1 cellular context compared by ENCODE assay signal in genomic region chr2:8392098-8392844, GRCh38.
TF ChIP-seq lines count a peak whose summit lies in the region.

No MANE protein-coding gene starts in this region.

TF ChIP-seq in WTC11, 78 proteins besides CTCF, POLR2A, EP300 and RAD21 (continued from another document):
- TF ChIP-seq PRDM15 (CRISPR knock-in tag; IDR thresholded peaks at IDR 0.05) (no peak), ZNF317 (CRISPR knock-in tag; IDR thresholded peaks at IDR 0.05; ENCODE audit: borderline replicate concordance, low read depth) (peak; percentile 85), AR (CRISPR knock-in tag; IDR thresholded peaks at IDR 0.05) (no peak), ZNF396 (CRISPR knock-in tag; IDR thresholded peaks at IDR 0.05; ENCODE audit: borderline replicate concordance) (0 out of 2 replicates have a peak, but pooled peaks have one; percentile 29), NR1H2 (CRISPR knock-in tag; IDR thresholded peaks at IDR 0.05) (no peak), ZNF121 (CRISPR knock-in tag; IDR thresholded peaks at IDR 0.05) (no peak), FOXJ3 (CRISPR knock-in tag; IDR thresholded peaks at IDR 0.05; ENCODE audit: borderline replicate concordance) (no peak), ERG (CRISPR knock-in tag; IDR thresholded peaks at IDR 0.05) (0 out of 2 replicates have a peak, but pooled peaks have one; percentile 21), NR2C2 (CRISPR knock-in tag; IDR thresholded peaks at IDR 0.05) (no peak), ZNF423 (CRISPR knock-in tag; IDR thresholded peaks at IDR 0.05) (peak; percentile 52; the same call in 1 of the 2 replicates), E2F1 (CRISPR knock-in tag; IDR thresholded peaks at IDR 0.05) (no peak), ZNF425 (CRISPR knock-in tag; conservative IDR thresholded peaks at IDR 0.05) (no peak), MYBL2 (CRISPR knock-in tag; IDR thresholded peaks at IDR 0.05) (no peak), ATF2 (CRISPR knock-in tag; IDR thresholded peaks at IDR 0.05; ENCODE audit: borderline replicate concordance, low read depth) (no peak), ZSCAN18 (CRISPR knock-in tag; IDR thresholded peaks at IDR 0.05) (0 out of 2 replicates have a peak, but pooled peaks have one; percentile 49), SOX15 (CRISPR knock-in tag; IDR thresholded peaks at IDR 0.05) (no peak), RELA (CRISPR knock-in tag; IDR thresholded peaks at IDR 0.05; ENCODE audit: borderline replicate concordance) (no peak), TEAD1 (CRISPR knock-in tag; IDR thresholded peaks at IDR 0.05) (peak; percentile 55; the same call in 1 of the 2 replicates), IRF1 (CRISPR knock-in tag; IDR thresholded peaks at IDR 0.05) (no peak)
